ENCODE assay signal across 6 cellular contexts in genomic region chr3:190309414-190309813, GRCh38. TPM values are rescaled to one million over a fixed set of nuclear protein-coding genes. Genes with fewer than 3 reads are reported as not detected.
"Had no signal": no experiment of that assay in that cellular context is flagged by ENCODE, and none has a peak within 500 bp of the region (broad histone marks: within the 10 kb centered on the region; RNA-seq: fewer than 3 reads in every experiment).

No MANE protein-coding gene starts in this region.

- H3K4me3 ChIP-seq: GM23338 had no signal

- H3K4me1 Mint-ChIP-seq: GM23338, H9, IgD-negative memory B cell had no signal

- H3K4me3 Mint-ChIP-seq: GM23338, H9, IgD-negative memory B cell had no signal

- H3K27ac Mint-ChIP-seq: GM23338, H9, IgD-negative memory B cell had no signal

- ATAC-seq: GM23338 had no signal

- H3K27me3 Mint-ChIP-seq: IgD-negative memory B cell had no signal

- H3K36me3 Mint-ChIP-seq: IgD-negative memory B cell had no signal

- H3K27ac ChIP-seq: KMS-11 had no signal

- H3K9ac ChIP-seq: KMS-11 had no signal

- DNase-seq: H9, HCEC 1CT, KBM-7 had no signal

- H3K9me3 Mint-ChIP-seq: GM23338, H9 had no signal

RNA-seq across cellular contexts. Expression of gene CLDN1, which starts 12.8 kb away (rescaled TPM):
- polyA plus RNA-seq: IgD-negative memory B cell had no signal
